Comparison of ENCODE assay signal across 11 cellular contexts in genomic region chr2:144505245-144505801, GRCh38. TPM values are rescaled to one million over a fixed set of nuclear protein-coding genes. Genes with fewer than 3 reads are reported as not detected.
DNase-seq lines count a peak whose midpoint lies in the region; ATAC-seq, FAIRE-seq and TF ChIP-seq lines count a peak whose summit lies in the region.
"Had no signal": no experiment of that assay in that cellular context is flagged by ENCODE, and none has a peak within 500 bp of the region (broad histone marks: within the 10 kb centered on the region; RNA-seq: fewer than 3 reads in every experiment).

No MANE protein-coding gene starts in this region.

- H3K9ac ChIP-seq in SK-N-SH (no peak overlapping the region), K562 (ENCODE audit: insufficient read depth in 1 of 2, low read depth in 2 of 2, low read length in 2 of 2) (peak overlapping the region; percentile 8 to 11; a peak in 2 of 4 replicates)

- intact Hi-C loops in K562 (cut with micrococcal nuclease): loop anchor here (2.0 to 5.0 kb wide), 3 partner anchors 13 to 173 kb away; a partner anchor contains a TSS
- intact Hi-C loops in left lung (cut with DNase I): no loop called here
- intact Hi-C loops in testis (cut with DNase I; ENCODE audit: low total_unique reads): no loop called here

- peak; percentile 86 for FAIRE-seq in K562 (lab: Jason Lieb, UNC)
- FAIRE-seq: colon had no signal

- no peaks in the 10 kb centered on the region for H3F3A ChIP-seq in SK-N-SH (replicated peaks; ENCODE audit: insufficient read depth)

- POLR2A ChIA-PET in SK-N-SH (lab: Yijun Ruan, JAX): no interaction called here
- POLR2A ChIA-PET in K562 (lab: Yijun Ruan, JAX): interaction anchor here (0.7 to 6.0 kb wide), 3 partner anchors 9 to 1325 kb away, joined by 5 to 27 read pairs (median 6); no protein-coding TSS in a partner anchor

- H3K27ac ChIP-seq in SK-N-SH (ENCODE audit: low read depth in 2 of 2, low read length in 1 of 2) (no peak overlapping the region), K562 (ENCODE audit: extremely low read depth, low read depth, low read length) (peak overlapping the region; percentile 50), left lung (peak overlapping the region; percentile 55 to 66), testis (peak overlapping the region; percentile 63 to 99)
- H3K27ac ChIP-seq: neutrophil had no signal

- BruUV-seq in K562 (replicated peaks; lab: Mats Ljungman, UMichigan): no TSS peak

- H3K9me1 ChIP-seq in K562 (ENCODE audit: control insufficient read depth, insufficient read depth, low read length): no peaks in the 10 kb centered on the region

- in situ Hi-C loops in K562 (cut with MboI): no loop called here

- TF ChIP-seq CTCF in SK-N-SH (IDR thresholded peaks at IDR 0.05) (no peak), K562 (IDR thresholded peaks at IDR 0.05 in 2 of 3, conservative IDR thresholded peaks at IDR 0.05 in 1 of 3; ENCODE audit: insufficient read depth in 2 of 3, low read depth in 1 of 3, low read length in 3 of 3) (no peak), left lung (IDR thresholded peaks at IDR 0.05) (no peak), testis (IDR thresholded peaks at IDR 0.05) (no peak)

- no peak for TF ChIP-seq RAD21 in SK-N-SH (IDR thresholded peaks at IDR 0.05; ENCODE audit: low read length)
- TF ChIP-seq RAD21 in K562 (CRISPR knock-in tag; conservative IDR thresholded peaks at IDR 0.05 in 1 of 2, IDR thresholded peaks at IDR 0.05 in 1 of 2): no peak; a peak in 1 of 4 replicates

- H3K9me3 ChIP-seq in SK-N-SH: no peaks in the 10 kb centered on the region
- no peaks in the 10 kb centered on the region for H3K9me3 ChIP-seq in K562 (replicated peaks; ENCODE audit: control insufficient read depth, insufficient read depth, low read depth, low read length)
- H3K9me3 ChIP-seq in left lung: no peaks in the 10 kb centered on the region
- no peaks in the 10 kb centered on the region for H3K9me3 ChIP-seq in testis
- H3K9me3 ChIP-seq: neutrophil had no signal

- peaks cover 57% of the 10 kb centered on the region; the same call in 1 of the 2 replicates for H4K20me1 ChIP-seq in SK-N-SH (ENCODE audit: insufficient read depth)
- peaks cover 22% of the 10 kb centered on the region for H4K20me1 ChIP-seq in K562 (replicated peaks; ENCODE audit: control insufficient read depth, insufficient read depth, low read length)

- H3K36me3 ChIP-seq in SK-N-SH (replicated peaks in 1 of 2; ENCODE audit: control insufficient read depth in 1 of 2, insufficient read depth in 2 of 2, low read length in 1 of 2) (peaks cover 4 to 18% of the 10 kb centered on the region in 2 experiments), K562 (ENCODE audit: control insufficient read depth, insufficient read depth, low read length) (peaks cover 89% of the 10 kb centered on the region), left lung (peaks cover 0 to 13% of the 10 kb centered on the region in 2 donors), testis (ENCODE audit: low read depth, missing control alignments) (no peaks in the 10 kb centered on the region)
- H3K36me3 ChIP-seq: neutrophil had no signal

- DNase-seq in SK-N-SH: no peak
- peak in 3 of 4 experiments; percentile 25 to 84 (median 66) for DNase-seq in K562 (ENCODE audit: extremely low read depth in 1 of 4, low spot score in 3 of 4)
- no peak for DNase-seq in left lung
- DNase-seq in testis: no peak
- no peak for DNase-seq in stimulated activated CD4-positive, alpha-beta T cell treated with anti-CD3 and anti-CD28 coated beads, Interleukin-4, amount 100 ng/mL, for 4 hours
- no peak for DNase-seq in activated CD4-positive, CD25-positive, alpha-beta regulatory T cell treated with anti-CD3 and anti-CD28 coated beads, Interleukin-2, amount 50 U/mL, for 72 hours

- no peak overlapping the region for H3K4me3 ChIP-seq in SK-N-SH (ENCODE audit: low read depth in 2 of 2, low read length in 1 of 2)
- H3K4me3 ChIP-seq in K562: no peak overlapping the region
- no peak overlapping the region for H3K4me3 ChIP-seq in left lung
- no peak overlapping the region for H3K4me3 ChIP-seq in testis

- no peaks in the 10 kb centered on the region for H3K9me2 ChIP-seq in SK-N-SH

- H3K79me2 ChIP-seq in SK-N-SH (ENCODE audit: insufficient read depth): peaks cover 100% of the 10 kb centered on the region
- H3K79me2 ChIP-seq in K562 (ENCODE audit: control insufficient read depth, insufficient read depth, low read length): peaks cover 100% of the 10 kb centered on the region

- peak; percentile 39; the same call in 1 of the 2 replicates for TF ChIP-seq POLR2A in K562 (conservative IDR thresholded peaks at IDR 0.05)
- no peak for TF ChIP-seq POLR2A in testis (IDR thresholded peaks at IDR 0.05)

- H2AFZ ChIP-seq in SK-N-SH (ENCODE audit: low read depth): no peak overlapping the region
- H2AFZ ChIP-seq in K562 (ENCODE audit: low read depth, low read length): no peak overlapping the region

- WGBS in SK-N-SH (ENCODE audit: low lambda C conversion rate): 88% methylated on average over 2 of the region's 2 CpGs
- 9% methylated on average over 2 of the region's 2 CpGs for whole genome bisulfite sequencing in K562 (ENCODE audit: insufficient coverage, low coverage, missing lambda C conversion rate)
- 33 to 42% methylated on average over 2 of the region's 2 CpGs for WGBS in testis, 2 donors

- CTCF ChIA-PET in SK-N-SH (lab: Yijun Ruan, JAX) (interaction anchor here (1.1 to 1.4 kb wide), 2 partner anchors 9 to 35 kb away, joined by 3 read pairs; no protein-coding TSS in a partner anchor), K562 (lab: Yijun Ruan, JAX; ENCODE audit: low intra/inter-chr PET ratio) (no interaction called here)

- H3K27me3 ChIP-seq in SK-N-SH (ENCODE audit: insufficient read depth) (no peaks in the 10 kb centered on the region), K562 (ENCODE audit: control insufficient read depth in 2 of 2, insufficient read depth in 2 of 2, low read length in 2 of 2) (no peaks in the 10 kb centered on the region), left lung (peaks cover 0 to 3% of the 10 kb centered on the region in 2 donors), testis (no peaks in the 10 kb centered on the region)
- H3K27me3 ChIP-seq: neutrophil had no signal

- ATAC-seq in SK-N-SH treated with all-trans-retinoic acid at 6 μM for 48 hours (peak; percentile 30; the same call in 1 of the 3 replicates), K562 (peak; percentile 81), left lung (peak; percentile 3), GM19035 (IDR thresholded peaks at IDR 0.05; ENCODE audit: unreplicated experiment) (no peak)

- H3K4me1 ChIP-seq in SK-N-SH (ENCODE audit: control insufficient read depth in 1 of 2, insufficient read depth in 2 of 2, low read depth in 1 of 2, low read length in 1 of 2) (peaks cover 39 to 40% of the 10 kb centered on the region in 2 experiments), K562 (replicated peaks in 1 of 2; ENCODE audit: control insufficient read depth in 2 of 2, insufficient read depth in 2 of 2, low read length in 2 of 2) (peaks cover 24 to 86% of the 10 kb centered on the region in 2 experiments), left lung (peaks cover 35 to 96% of the 10 kb centered on the region in 2 donors), testis (peaks cover 68% of the 10 kb centered on the region)

- H3K4me2 ChIP-seq in SK-N-SH (no peak overlapping the region), K562 (ENCODE audit: insufficient read depth, low read length) (peak overlapping the region; percentile 21; the same call in 1 of the 2 replicates)

- TF ChIP-seq EP300 in SK-N-SH (IDR thresholded peaks at IDR 0.05; ENCODE audit: borderline replicate concordance in 1 of 2, low read depth in 1 of 2, low read length in 1 of 2): no peak
- TF ChIP-seq EP300 in K562 (IDR thresholded peaks at IDR 0.05; ENCODE audit: low read length): peak; percentile 62; the same call in 1 of the 2 replicates

TF ChIP-seq in SK-N-SH, 30 proteins besides CTCF, POLR2A, EP300 and RAD21:
- TF ChIP-seq JUND (IDR thresholded peaks at IDR 0.05): no peak
- no peak for TF ChIP-seq TAF1 (IDR thresholded peaks at IDR 0.05; ENCODE audit: borderline replicate concordance, low read depth, low read length)
- no peak for TF ChIP-seq SMC3 (IDR thresholded peaks at IDR 0.05; ENCODE audit: low read depth, low read length)
- no peak for TF ChIP-seq YY1 (IDR thresholded peaks at IDR 0.05; ENCODE audit: low read depth)
TF ChIP-seq in SK-N-SH: peak in this region for 0.

TF ChIP-seq in K562, 482 proteins besides CTCF, POLR2A, EP300 and RAD21 (continues in another document):
- TF ChIP-seq RCOR1 (IDR thresholded peaks at IDR 0.05; ENCODE audit: borderline replicate concordance in 1 of 2, low read depth in 2 of 2, low read length in 2 of 2) (peak in 1 of 2 experiments; percentile 58; a peak in 1 of 4 replicates), CHCHD3 (CRISPR knock-in tag; IDR thresholded peaks at IDR 0.05) (no peak), RHOXF2B (CRISPR knock-in tag; conservative IDR thresholded peaks at IDR 0.05) (no peak), DMBX1 (CRISPR knock-in tag; IDR thresholded peaks at IDR 0.05; ENCODE audit: borderline replicate concordance) (0 out of 2 replicates have a peak, but pooled peaks have one; percentile 35), DPF2 (IDR thresholded peaks at IDR 0.05) (peak; percentile 65), TAF7 (tag; IDR thresholded peaks at IDR 0.05) (no peak)

RNA-seq across cellular contexts. Expression of gene ZEB2, which starts 14.6 kb away (rescaled TPM):
- polyA plus RNA-seq in SK-N-SH (2012; rRNA removed) (16.3 and 20.5 TPM in 2 replicates), K562 (2011; rRNA removed) (66.9 and 73.3 TPM in 2 replicates), K562 (2014; fragmentation: Illumina TruSeq; extraction: Trizol) (52.2 and 57.2 TPM in 2 replicates), K562 (2014; fragmentation: Nextera tagmentation; extraction: Ambion mirVana) (10 to 100 TPM; 15.1 to 30.1 TPM), K562 (2014; rRNA removed) (46.5 and 50.2 TPM in 2 replicates), testis (ENCODE audit: insufficient read depth, low read depth, low replicate concordance) (38.7 TPM)
- polyA plus RNA-seq in SK-N-SH (2012; cell fraction: cytosol; rRNA removed): 16.9 and 17.6 TPM in 2 replicates
- 24.6 and 25.9 TPM in 2 replicates for polyA plus RNA-seq in SK-N-SH (2012; cell fraction: nucleus; rRNA removed)
- total RNA-seq in K562 (2011; cell fraction: chromatin; rRNA removed; ENCODE audit: low replicate concordance): 342 and 614 TPM in 2 replicates
- total RNA-seq in K562 (2011; cell fraction: nucleolus; rRNA removed): 113 and 153 TPM in 2 replicates
- total RNA-seq in K562 (2011; cell fraction: nucleoplasm; rRNA removed): 327 and 692 TPM in 2 replicates
- total RNA-seq in K562 (2014; rRNA removed) (65.0 and 72.3 TPM in 2 replicates), K562 (2014; rRNA removed; fragmentation: Illumina TruSeq; extraction: Trizol) (87.9 and 96.2 TPM in 2 replicates), K562 (2015; rRNA removed; fragmentation: Illumina TruSeq; extraction: Trizol) (82.2 and 85.8 TPM in 2 replicates), K562 (2021) (101 and 113 TPM in 2 replicates), left lung (100 to 1,000 TPM; 141 to 272 TPM), testis (10 to 100 TPM; 87.8 to 96.4 TPM)
- 37.5 and 39.9 TPM in 2 replicates for polyA plus RNA-seq in K562 (2011; cell fraction: cytosol; rRNA removed)
- 143 and 148 TPM in 2 replicates for polyA plus RNA-seq in K562 (2011; cell fraction: nucleus; rRNA removed)
- polyA plus RNA-seq in K562 (2012): 33.6 and 40.1 TPM in 2 replicates
- 369 and 399 TPM in 2 replicates for polyA minus RNA-seq in K562 (2011; rRNA and poly(A)+ RNA removed)
- polyA minus RNA-seq in K562 (2011; cell fraction: cytosol; rRNA and poly(A)+ RNA removed): 41.4 and 51.2 TPM in 2 replicates
- 431 and 576 TPM in 2 replicates for polyA minus RNA-seq in K562 (2011; cell fraction: nucleus; rRNA and poly(A)+ RNA removed)
- total RNA-seq: HT-29 had no signal

Comparison
In these comparisons a context has a peak if more than half of its experiments do, and no peak if none do; other contexts are left out.
1. DNase-seq: peak in K562 (3 of 4); none in SK-N-SH (single experiment), left lung (0 of 2), testis (single experiment), stimulated activated CD4-positive, alpha-beta T cell treated with anti-CD3 and anti-CD28 coated beads, Interleukin-4, amount 100 ng/mL, for 4 hours (0 of 2) and activated CD4-positive, CD25-positive, alpha-beta regulatory T cell treated with anti-CD3 and anti-CD28 coated beads, Interleukin-2, amount 50 U/mL, for 72 hours (single experiment).
2. H3K27ac ChIP-seq: peak in K562 (single experiment), left lung (2 of 2) and testis (2 of 2); none in SK-N-SH (0 of 2).